Comparison of ENCODE assay signal across 25 cellular contexts in the genomic region with DNA sequence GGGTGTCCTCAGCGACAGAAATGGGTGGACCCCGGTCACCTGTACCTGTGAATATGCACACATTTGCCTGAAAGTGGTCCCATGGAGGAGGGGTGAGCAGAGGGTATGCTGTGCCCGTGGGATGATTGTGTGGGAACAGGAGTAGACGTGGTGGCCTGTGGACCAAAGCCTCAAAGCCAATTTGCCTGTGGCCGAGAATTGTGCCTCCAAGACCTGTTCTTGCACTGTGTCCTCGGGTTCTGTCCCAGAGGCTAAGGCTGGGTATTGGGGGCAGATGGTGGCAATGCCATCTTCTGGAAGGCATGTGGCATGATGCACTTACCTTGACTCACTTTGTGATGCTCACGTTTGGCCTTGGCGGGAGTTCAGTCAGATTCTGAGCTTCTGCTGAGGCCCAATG.
"Had no signal": no experiment of that assay in that cellular context is flagged by ENCODE, and none has a peak within 500 bp of the region (broad histone marks: within the 10 kb centered on the region; RNA-seq: fewer than 3 reads in every experiment).

No MANE protein-coding gene starts in this region.

- H3K4me3 Mint-ChIP-seq: mesothelial cell of epicardium; naive thymus-derived CD4-positive, alpha-beta T cell; natural killer cell treated with Interleukin-12 subunit alpha and Interleukin-12 subunit beta and Interleukin-15 and Interleukin-18, amount 100 ng/mL, for 72 hours; stimulated activated memory B cell treated with anti-CD40 and anti-IgM and Interleukin-4, amounts not matched to agents 10 μg/mL and 1 μg/mL and 100 μg/mL, for 72 hours; stimulated activated naive CD8-positive, alpha-beta T cell treated with anti-CD3 and anti-CD28 coated beads, Interleukin-15, amount 100 ng/mL, for 72 hours; type B pancreatic cell had no signal

- H3K9ac ChIP-seq: parathyroid adenoma had no signal

- H3K4me1 ChIP-seq: left ventricle myocardium inferior, parathyroid adenoma, psoas muscle, right lobe of liver, tibial nerve, uterus had no signal

- H3K36me3 Mint-ChIP-seq: mesothelial cell of epicardium; naive thymus-derived CD4-positive, alpha-beta T cell; natural killer cell treated with Interleukin-12 subunit alpha and Interleukin-12 subunit beta and Interleukin-15 and Interleukin-18, amount 100 ng/mL, for 72 hours; stimulated activated memory B cell treated with anti-CD40 and anti-IgM and Interleukin-4, amounts not matched to agents 10 μg/mL and 1 μg/mL and 100 μg/mL, for 72 hours; type B pancreatic cell had no signal

- H3K4me1 Mint-ChIP-seq: mesothelial cell of epicardium; naive thymus-derived CD4-positive, alpha-beta T cell; stimulated activated memory B cell treated with anti-CD40 and anti-IgM and Interleukin-4, amounts not matched to agents 10 μg/mL and 1 μg/mL and 100 μg/mL, for 72 hours; stimulated activated naive CD8-positive, alpha-beta T cell treated with anti-CD3 and anti-CD28 coated beads, Interleukin-15, amount 100 ng/mL, for 72 hours had no signal

- H3K9me3 ChIP-seq: left ventricle myocardium inferior, psoas muscle, right lobe of liver, tibial nerve, uterus had no signal

- H3K36me3 ChIP-seq: left ventricle myocardium inferior, right lobe of liver, tibial nerve, uterus had no signal

- H3K27ac ChIP-seq: left ventricle myocardium inferior, parathyroid adenoma, psoas muscle, right lobe of liver, tibial nerve, uterus had no signal

- H3K4me3 ChIP-seq: left ventricle myocardium inferior, lung, psoas muscle, right lobe of liver, smooth muscle cell, tibial nerve, uterus had no signal

- H3K27ac Mint-ChIP-seq: mesothelial cell of epicardium; naive thymus-derived CD4-positive, alpha-beta T cell; natural killer cell treated with Interleukin-12 subunit alpha and Interleukin-12 subunit beta and Interleukin-15 and Interleukin-18, amount 100 ng/mL, for 72 hours; stimulated activated memory B cell treated with anti-CD40 and anti-IgM and Interleukin-4, amounts not matched to agents 10 μg/mL and 1 μg/mL and 100 μg/mL, for 72 hours; type B pancreatic cell had no signal

- DNase-seq: hippocampal formation; kidney; left colon; left ventricle myocardium inferior; mesendoderm; naive thymus-derived CD4-positive, alpha-beta T cell; nucleus accumbens; psoas muscle; right lobe of liver; stimulated activated CD4-positive, alpha-beta T cell treated with anti-CD3 and anti-CD28 coated beads, Interleukin-1b, Interleukin-23, amount 100 ng/mL, for 48 hours; stimulated activated CD4-positive, alpha-beta T cell treated with anti-CD3 and anti-CD28 coated beads, Interleukin-2, amount 100 ng/mL, for 48 hours; stimulated activated CD4-positive, alpha-beta T cell treated with anti-CD3 and anti-CD28 coated beads, Interleukin-4, amount 100 ng/mL, for 4 hours; stimulated activated CD8-positive, alpha-beta memory T cell treated with anti-CD3 and anti-CD28 coated beads, Interleukin-4, amount 100 ng/mL, for 48 hours; stimulated activated naive CD4-positive, alpha-beta T cell treated with Interleukin-2 at 50 U/mL for 16 hours; stimulated activated naive CD8-positive, alpha-beta T cell treated with anti-CD3 and anti-CD28 coated beads, Interleukin-15, amount 100 ng/mL, for 72 hours; substantia nigra; uterus had no signal

- H3K9me3 Mint-ChIP-seq: mesothelial cell of epicardium; natural killer cell treated with Interleukin-12 subunit alpha and Interleukin-12 subunit beta and Interleukin-15 and Interleukin-18, amount 100 ng/mL, for 72 hours; stimulated activated memory B cell treated with anti-CD40 and anti-IgM and Interleukin-4, amounts not matched to agents 10 μg/mL and 1 μg/mL and 100 μg/mL, for 72 hours; type B pancreatic cell had no signal

- H3K27me3 Mint-ChIP-seq: natural killer cell treated with Interleukin-12 subunit alpha and Interleukin-12 subunit beta and Interleukin-15 and Interleukin-18, amount 100 ng/mL, for 72 hours; stimulated activated memory B cell treated with anti-CD40 and anti-IgM and Interleukin-4, amounts not matched to agents 10 μg/mL and 1 μg/mL and 100 μg/mL, for 72 hours; stimulated activated naive CD8-positive, alpha-beta T cell treated with anti-CD3 and anti-CD28 coated beads, Interleukin-15, amount 100 ng/mL, for 72 hours had no signal

- ATAC-seq: left colon; naive thymus-derived CD4-positive, alpha-beta T cell; natural killer cell treated with Interleukin-12 subunit alpha and Interleukin-12 subunit beta and Interleukin-15 and Interleukin-18, amount 100 ng/mL, for 72 hours; psoas muscle; right lobe of liver; stimulated activated memory B cell treated with anti-CD40 and anti-IgM and Interleukin-4, amounts not matched to agents 10 μg/mL and 1 μg/mL and 100 μg/mL, for 72 hours; stimulated activated naive CD8-positive, alpha-beta T cell treated with anti-CD3 and anti-CD28 coated beads, Interleukin-15, amount 100 ng/mL, for 72 hours had no signal

- H3K27me3 ChIP-seq: right lobe of liver, tibial nerve, uterus had no signal
